In the genomic region with DNA sequence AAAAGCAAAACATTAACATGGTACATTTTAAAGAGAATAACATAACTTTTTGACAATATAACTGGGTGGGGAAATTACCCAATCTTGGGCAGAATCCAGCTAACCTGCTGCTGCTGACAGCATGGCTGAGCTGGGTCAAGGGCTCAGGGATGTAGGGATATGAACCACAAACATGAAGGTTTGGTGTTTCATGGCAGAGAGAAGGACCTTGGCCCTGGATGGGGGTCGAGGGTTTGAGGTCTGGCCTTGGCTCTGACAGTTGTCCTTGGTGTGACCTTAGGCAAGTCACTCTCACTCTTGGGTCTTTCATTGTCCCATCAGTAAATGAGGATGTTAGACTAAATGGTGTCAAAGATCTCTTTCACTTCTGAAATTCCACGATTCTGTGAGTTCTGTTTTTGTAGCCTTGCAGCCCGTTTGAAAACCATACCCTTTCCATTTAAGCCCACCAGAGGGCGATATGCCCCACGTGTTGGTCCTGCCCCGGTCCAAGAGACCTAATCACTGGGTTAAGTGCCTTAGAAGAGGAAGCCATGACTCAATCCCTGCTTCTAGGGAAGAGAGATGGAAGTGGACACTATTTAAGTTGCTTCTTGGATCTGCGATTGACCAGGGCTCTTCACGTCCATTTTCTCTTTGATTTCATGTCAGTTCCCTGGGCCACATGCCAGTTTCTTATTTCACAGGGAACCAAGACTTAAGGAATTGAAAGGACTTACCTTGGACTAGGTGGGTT, we compare ENCODE assay signal across 8 cellular contexts. TPM values are rescaled to one million over a fixed set of nuclear protein-coding genes. Genes with fewer than 3 reads are reported as not detected.
DNase-seq lines count a peak whose midpoint lies in the region; ATAC-seq, FAIRE-seq and TF ChIP-seq lines count a peak whose summit lies in the region.

No MANE protein-coding gene starts in this region.

- TF ChIP-seq CTCF in kidney (IDR thresholded peaks at IDR 0.05; ENCODE audit: borderline replicate concordance, extremely low read depth, insufficient read depth) = peak; percentile 89

- ATAC-seq in HG02642 (IDR thresholded peaks at IDR 0.05; ENCODE audit: poor library complexity, unreplicated experiment) = peak; percentile 74
- ATAC-seq in activated CD4-positive, CD25-positive, alpha-beta regulatory T cell treated with anti-CD3 and anti-CD28 coated beads, Interleukin-2, amount 50 U/mL, for 24 hours = peak; percentile 62 to 69

- no peaks in the 10 kb centered on the region for H3K36me3 ChIP-seq in kidney (ENCODE audit: control insufficient read depth in 1 of 2, insufficient read depth in 2 of 2, low read length in 2 of 2)

- H3K4me3 ChIP-seq in kidney (ENCODE audit: low read length in 2 of 2) = no peak overlapping the region

- H3K9ac ChIP-seq in kidney (ENCODE audit: low read length in 2 of 2) = no peak overlapping the region

- DNase-seq in DMS79 (lab: John Stamatoyannopoulos, UW) (peak; percentile 27), NCI-H345 treated with DMSO at 0.1 percent for 48 hours (lab: John Stamatoyannopoulos, UW; ENCODE audit: unreplicated experiment) (peak; percentile 50), kidney (no peak), OCI-M2 (lab: John Stamatoyannopoulos, UW; ENCODE audit: unreplicated experiment) (no peak)
- peak; percentile 63 for DNase-seq in central memory CD4-positive, alpha-beta T cell
- peak; percentile 62 for DNase-seq in stimulated activated CD4-positive, alpha-beta T cell treated with anti-CD3 and anti-CD28 coated beads, Interleukin-4, amount 100 ng/mL, for 1 hour

- intact Hi-C loops in kidney (cut with DNase I) = loop anchor here (10.0 kb wide), 2 partner anchors 176 to 276 kb away; no protein-coding TSS in a partner anchor

- H3K9me3 ChIP-seq in kidney (ENCODE audit: control insufficient read depth in 1 of 2, low read length in 2 of 2) = no peaks in the 10 kb centered on the region

- FAIRE-seq in kidney (lab: Jason Lieb, UNC) = peak; percentile 38

- H3K27ac ChIP-seq in kidney (ENCODE audit: low read depth in 2 of 2, low read length in 2 of 2) = no peak overlapping the region

- no peaks in the 10 kb centered on the region for H3K4me1 ChIP-seq in kidney (ENCODE audit: control insufficient read depth in 1 of 2, insufficient read depth in 1 of 2, low read depth in 1 of 2, low read length in 2 of 2)

RNA-seq across cellular contexts. Expression of a gene that starts 56.8 kb away (rescaled TPM):
- total RNA-seq in kidney = not detected
- polyA plus RNA-seq in kidney (ENCODE audit: insufficient read depth, low read depth, low replicate concordance) = not detected

Comparison
In these comparisons a context has a peak if more than half of its experiments do, and no peak if none do; other contexts are left out.
1. DNase-seq: peak in DMS79 (single experiment), NCI-H345 treated with DMSO at 0.1 percent for 48 hours (single experiment), central memory CD4-positive, alpha-beta T cell (single experiment) and stimulated activated CD4-positive, alpha-beta T cell treated with anti-CD3 and anti-CD28 coated beads, Interleukin-4, amount 100 ng/mL, for 1 hour (single experiment); none in kidney (single experiment) and OCI-M2 (single experiment).